16 cellular contexts compared by ENCODE assay signal in the genomic region with DNA sequence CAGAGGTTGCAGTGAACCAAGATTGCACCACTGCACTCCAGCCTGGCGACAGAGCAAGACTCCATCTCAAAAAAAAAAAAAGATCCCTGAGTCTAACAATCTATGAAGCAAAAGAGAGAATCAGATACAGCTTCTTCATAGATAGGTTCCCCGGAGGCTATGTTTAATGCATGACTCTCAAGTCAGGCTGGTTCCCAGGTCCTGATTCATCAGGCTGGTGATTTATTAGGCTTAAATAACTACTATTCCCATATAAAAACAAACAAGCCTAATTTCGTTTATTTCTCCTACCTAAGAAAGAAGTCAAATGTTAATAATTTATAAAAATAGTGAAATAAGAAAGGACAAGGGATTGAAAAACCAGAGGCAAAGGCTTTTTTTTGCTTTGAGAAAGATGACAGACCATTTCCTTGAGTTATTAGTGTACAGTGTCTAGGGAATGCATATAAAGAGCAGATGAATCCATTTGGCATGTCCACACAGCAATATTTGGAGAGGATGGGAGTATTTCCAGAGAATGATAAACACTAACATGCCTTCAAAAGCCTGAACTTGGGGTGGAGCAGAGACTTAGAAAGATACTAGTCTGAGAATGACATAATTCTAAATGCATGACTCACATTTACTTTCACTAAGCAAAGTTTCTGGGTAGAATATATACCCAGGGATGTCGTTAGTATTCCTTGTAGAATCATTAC.
A peak's percentile ranks its signal among the peaks of the same experiment; 100 is the strongest.
DNase-seq lines count a peak whose midpoint lies in the region; ATAC-seq and TF ChIP-seq lines count a peak whose summit lies in the region.
"Had no signal": no experiment of that assay in that cellular context is flagged by ENCODE, and none has a peak within 500 bp of the region (broad histone marks: within the 10 kb centered on the region; RNA-seq: fewer than 3 reads in every experiment).

No MANE protein-coding gene starts in this region.

- peaks cover 2% of the 10 kb centered on the region for H3K27me3 ChIP-seq in BJ (ENCODE audit: control insufficient read depth, insufficient read depth, low read length)
- no peaks in the 10 kb centered on the region for H3K27me3 ChIP-seq in PC-3 (ENCODE audit: low read length)
- no peaks in the 10 kb centered on the region for H3K27me3 ChIP-seq in right lobe of liver
- H3K27me3 ChIP-seq: SJCRH30 had no signal

- no peaks in the 10 kb centered on the region for H4K20me1 ChIP-seq in PC-3 (ENCODE audit: low read length)
- H4K20me1 ChIP-seq in OCI-LY7 (ENCODE audit: insufficient read depth, low read length), result no peaks in the 10 kb centered on the region

- peak overlapping the region; percentile 93 for H3K27ac ChIP-seq in PC-3 (ENCODE audit: low read length)
- no peak overlapping the region for H3K27ac ChIP-seq in OCI-LY7 (ENCODE audit: low read depth, low read length, poor library complexity, severe bottlenecking)
- H3K27ac ChIP-seq in right lobe of liver, result no peak overlapping the region
- H3K27ac ChIP-seq: SJCRH30 had no signal

- WGBS in right lobe of liver (ENCODE audit: insufficient coverage, low coverage, low lambda C conversion rate, missing lambda C conversion rate), result 58% methylated on average over 4 of the region's 4 CpGs

- peak overlapping the region; percentile 54 for H3K9ac ChIP-seq in PC-3 (ENCODE audit: low read length)

- peaks cover 18% of the 10 kb centered on the region for H3K4me1 ChIP-seq in PC-3 (ENCODE audit: insufficient read depth, low read length)
- no peaks in the 10 kb centered on the region for H3K4me1 ChIP-seq in OCI-LY7 (ENCODE audit: insufficient read depth, low read length, poor library complexity, severe bottlenecking)
- peaks cover 0 to 14% (median 0%) of the 10 kb centered on the region in 4 donors for H3K4me1 ChIP-seq in right lobe of liver
- H3K4me1 ChIP-seq: SJCRH30 had no signal

- H3K4me2 ChIP-seq in PC-3 (ENCODE audit: low read length) (peak overlapping the region; percentile 56), OCI-LY7 (ENCODE audit: low read length) (no peak overlapping the region)

- no peak for TF ChIP-seq POLR2A in right lobe of liver (IDR thresholded peaks at IDR 0.05)

- no peaks in the 10 kb centered on the region for H3K36me3 ChIP-seq in BJ (ENCODE audit: control insufficient read depth, insufficient read depth, low read length)
- H3K36me3 ChIP-seq in PC-3 (ENCODE audit: low read depth, low read length), result no peaks in the 10 kb centered on the region; the same call in 1 of the 2 replicates
- no peaks in the 10 kb centered on the region for H3K36me3 ChIP-seq in OCI-LY7 (ENCODE audit: insufficient read depth, low read length)
- no peaks in the 10 kb centered on the region for H3K36me3 ChIP-seq in right lobe of liver
- H3K36me3 ChIP-seq: SJCRH30 had no signal

- intact Hi-C loops in PC-3 (cut with micrococcal nuclease) (loop anchor here (2.0 kb wide), 1 partner anchor 39 kb away; no protein-coding TSS in a partner anchor), OCI-LY7 (cut with micrococcal nuclease; ENCODE audit: unreplicated experiment) (no loop called here), right lobe of liver (cut with DNase I) (no loop called here)
- intact Hi-C loops in activated CD4-positive, alpha-beta T cell treated with anti-CD3 and anti-CD28 coated beads, Interleukin-2, amount 10 ng/mL, durations not matched to agents 24 days and 14 days (cut with micrococcal nuclease), result no loop called here

- peaks cover 28% of the 10 kb centered on the region for H3K9me3 Mint-ChIP-seq in activated CD4-positive, alpha-beta T cell treated with anti-CD3 and anti-CD28 coated beads, Interleukin-2, amount 10 ng/mL, durations not matched to agents 24 days and 14 days

- POLR2A ChIA-PET in BJ (lab: Charles Lee) (no interaction called here), PC-3 (lab: Charles Lee; ENCODE audit: unreplicated experiment) (interaction anchor here (0.7 kb wide), 1 partner anchor 115 kb away, joined by 12 read pairs; no protein-coding TSS in a partner anchor), OCI-LY7 (lab: Charles Lee) (no interaction called here)

- BruUV-seq in PC-3 (replicated peaks; lab: Mats Ljungman, UMichigan) (no TSS peak), OCI-LY7 (replicated peaks; lab: Mats Ljungman, UMichigan) (no TSS peak)

- H3K4me3 ChIP-seq in BJ (ENCODE audit: low read depth, low read length) (no peak overlapping the region), PC-3 (ENCODE audit: low read length) (peak overlapping the region; percentile 13; the same call in 1 of the 2 replicates), OCI-LY7 (ENCODE audit: low read depth, low read length, poor library complexity, severe bottlenecking) (no peak overlapping the region), right lobe of liver (no peak overlapping the region)
- H3K4me3 ChIP-seq: SJCRH30 had no signal

- peaks cover 5% of the 10 kb centered on the region for H3K27me3 Mint-ChIP-seq in activated CD4-positive, alpha-beta T cell treated with anti-CD3 and anti-CD28 coated beads, Interleukin-2, amount 10 ng/mL, durations not matched to agents 24 days and 14 days

- no peaks in the 10 kb centered on the region for H3K36me3 Mint-ChIP-seq in activated CD4-positive, alpha-beta T cell treated with anti-CD3 and anti-CD28 coated beads, Interleukin-2, amount 10 ng/mL, durations not matched to agents 24 days and 14 days (ENCODE audit: low read depth)
- H3K36me3 Mint-ChIP-seq: CD14-positive monocyte had no signal

- CTCF ChIA-PET in BJ (lab: Yijun Ruan, JAX), result interaction anchor here (1.0 kb wide), 1 partner anchor 88 kb away, joined by 4 read pairs; no protein-coding TSS in a partner anchor
- CTCF ChIA-PET in PC-3 (lab: Charles Lee), result interaction anchor here (0.5 kb wide), 1 partner anchor 44 kb away, joined by 3 read pairs; no protein-coding TSS in a partner anchor
- CTCF ChIA-PET in OCI-LY7 (lab: Charles Lee; ENCODE audit: unreplicated experiment), result no interaction called here

- H3K9me3 ChIP-seq in PC-3 (ENCODE audit: low read length) (no peaks in the 10 kb centered on the region), OCI-LY7 (ENCODE audit: low read length) (no peaks in the 10 kb centered on the region), right lobe of liver (peaks cover 0 to 6% (median 0%) of the 10 kb centered on the region in 4 donors)

- no peak overlapping the region for H3K4me3 Mint-ChIP-seq in activated CD4-positive, alpha-beta T cell treated with anti-CD3 and anti-CD28 coated beads, Interleukin-2, amount 10 ng/mL, durations not matched to agents 24 days and 14 days
- H3K4me3 Mint-ChIP-seq: CD14-positive monocyte had no signal

- H2AFZ ChIP-seq in PC-3 (ENCODE audit: low read length) (no peak overlapping the region), OCI-LY7 (ENCODE audit: low read length) (no peak overlapping the region)

- no peaks in the 10 kb centered on the region for H3K4me1 Mint-ChIP-seq in activated CD4-positive, alpha-beta T cell treated with anti-CD3 and anti-CD28 coated beads, Interleukin-2, amount 10 ng/mL, durations not matched to agents 24 days and 14 days
- H3K4me1 Mint-ChIP-seq: CD14-positive monocyte had no signal

- no peaks in the 10 kb centered on the region for H3F3A ChIP-seq in PC-3 (ENCODE audit: low read length, unreplicated experiment)

- H3K9me2 ChIP-seq in PC-3 (replicated peaks; ENCODE audit: low read length) (no peaks in the 10 kb centered on the region), OCI-LY7 (ENCODE audit: insufficient read depth, low read length) (no peaks in the 10 kb centered on the region)

- ATAC-seq in PC-3, result peak; percentile 90
- peak; percentile 84 for ATAC-seq in esophagus mucosa
- no peak for ATAC-seq in right lobe of liver

- DNase-seq in BJ (ENCODE audit: low read depth), result peak; percentile 90
- peak; percentile 83 for DNase-seq in PC-3
- peak; percentile 17 for DNase-seq in myocyte (ENCODE audit: low read depth)
- DNase-seq in NCI-H748 treated with DMSO at 0.1 percent for 48 hours (lab: John Stamatoyannopoulos, UW), result no peak
- no peak for DNase-seq in activated CD4-positive, alpha-beta T cell treated with anti-CD3 and anti-CD28 coated beads, Interleukin-2, amount 10 ng/mL, durations not matched to agents 24 days and 14 days
- no peak for DNase-seq in OCI-LY7 (ENCODE audit: low spot score)
- no peak for DNase-seq in right lobe of liver
- DNase-seq: activated naive CD4-positive, alpha-beta T cell; central memory CD4-positive, alpha-beta T cell; Karpas-422; NCI-H1694; NCI-H69; SJCRH30; stimulated activated CD4-positive, alpha-beta T cell treated with anti-CD3 and anti-CD28 coated beads, Interleukin-1b, Interleukin-23, amount 100 ng/mL, for 48 hours had no signal

- no peak for TF ChIP-seq CTCF in BJ (IDR thresholded peaks at IDR 0.05; ENCODE audit: insufficient read depth, low read depth, low read length)
- TF ChIP-seq CTCF in PC-3 (conservative IDR thresholded peaks at IDR 0.05; ENCODE audit: low read depth, low read length), result no peak
- no peak for TF ChIP-seq CTCF in OCI-LY7 (conservative IDR thresholded peaks at IDR 0.05; ENCODE audit: low read length)
- TF ChIP-seq CTCF in right lobe of liver (IDR thresholded peaks at IDR 0.05), result no peak

- H3K27ac Mint-ChIP-seq in activated CD4-positive, alpha-beta T cell treated with anti-CD3 and anti-CD28 coated beads, Interleukin-2, amount 10 ng/mL, durations not matched to agents 24 days and 14 days, result no peak overlapping the region
- H3K27ac Mint-ChIP-seq: CD14-positive monocyte had no signal

- H3K79me2 ChIP-seq in PC-3 (ENCODE audit: low read length) (no peaks in the 10 kb centered on the region), OCI-LY7 (ENCODE audit: insufficient read depth, low read depth, low read length) (no peaks in the 10 kb centered on the region)

Comparison
In these comparisons a context has a peak if more than half of its experiments do, and no peak if none do; other contexts are left out.
1. DNase-seq: peak in BJ (single experiment), PC-3 (single experiment) and myocyte (single experiment); none in NCI-H748 treated with DMSO at 0.1 percent for 48 hours (single experiment), activated CD4-positive, alpha-beta T cell treated with anti-CD3 and anti-CD28 coated beads, Interleukin-2, amount 10 ng/mL, durations not matched to agents 24 days and 14 days (single experiment), OCI-LY7 (single experiment) and right lobe of liver (0 of 3).
2. ATAC-seq: peak in PC-3 (single experiment) and esophagus mucosa (single experiment); none in right lobe of liver (0 of 4).